ENCODE assay signal across 2 cellular contexts in genomic region chr7:149501651-149502050, GRCh38.
TF ChIP-seq lines count a peak whose summit lies in the region.

No MANE protein-coding gene starts in this region.

TF ChIP-seq in HepG2, 621 proteins besides CTCF, POLR2A, EP300 and RAD21:
- no peak for TF ChIP-seq CREM (IDR thresholded peaks at IDR 0.05)
- TF ChIP-seq CREM (CRISPR knock-in tag; IDR thresholded peaks at IDR 0.05), result no peak
- TF ChIP-seq HMGXB3 (CRISPR knock-in tag; IDR thresholded peaks at IDR 0.05; ENCODE audit: borderline replicate concordance), result no peak
- no peak for TF ChIP-seq ZNF572 (CRISPR knock-in tag; IDR thresholded peaks at IDR 0.05)
- 0 out of 2 replicates have a peak, but pooled peaks have one; percentile 13 for TF ChIP-seq RXRA (CRISPR knock-in tag; IDR thresholded peaks at IDR 0.05)

TF ChIP-seq in K562, 482 proteins besides CTCF, POLR2A, EP300 and RAD21:
- TF ChIP-seq TSC22D4 (tag; IDR thresholded peaks at IDR 0.05) (no peak), STAG1 (CRISPR knock-in tag; IDR thresholded peaks at IDR 0.05; ENCODE audit: borderline replicate concordance) (peak; percentile 21; the same call in 1 of the 2 replicates), SRSF1 (IDR thresholded peaks at IDR 0.05; ENCODE audit: low read depth, low read length) (no peak), TARDBP (IDR thresholded peaks at IDR 0.05) (no peak), TCF7 (IDR thresholded peaks at IDR 0.05; ENCODE audit: borderline replicate concordance) (no peak)
